ENCODE assay signal across 1 cellular context in genomic region chr2:70553334-70553583, GRCh38.
TF ChIP-seq lines count a peak whose summit lies in the region.

No MANE protein-coding gene starts in this region.

TF ChIP-seq in HepG2, 621 proteins besides CTCF, POLR2A, EP300 and RAD21 (continued from another document and continues in another):
- no peak for TF ChIP-seq HNF1A (IDR thresholded peaks at IDR 0.05; ENCODE audit: low read depth)
- TF ChIP-seq HNF1A (CRISPR knock-in tag; IDR thresholded peaks at IDR 0.05; ENCODE audit: borderline replicate concordance) = 0 out of 2 replicates have a peak, but pooled peaks have one; percentile 4
- TF ChIP-seq SOX13 (IDR thresholded peaks at IDR 0.05) = no peak
- no peak for TF ChIP-seq SOX13 (CRISPR knock-in tag; conservative IDR thresholded peaks at IDR 0.05 in 1 of 2, IDR thresholded peaks at IDR 0.05 in 1 of 2)
- no peak for TF ChIP-seq DRAP1 (CRISPR knock-in tag; IDR thresholded peaks at IDR 0.05)
- no peak for TF ChIP-seq SMARCC2 (IDR thresholded peaks at IDR 0.05)
- no peak for TF ChIP-seq TBL1XR1 (IDR thresholded peaks at IDR 0.05; ENCODE audit: borderline replicate concordance, low read length, partially characterized antibody)
- TF ChIP-seq ZBTB37 (CRISPR knock-in tag; IDR thresholded peaks at IDR 0.05) = no peak
- no peak for TF ChIP-seq PITX1 (CRISPR knock-in tag; IDR thresholded peaks at IDR 0.05)
- TF ChIP-seq NFE2L2 (IDR thresholded peaks at IDR 0.05; ENCODE audit: low read length) = no peak
- 0 out of 2 replicates have a peak, but pooled peaks have one; percentile 4 for TF ChIP-seq ZBTB38 (CRISPR knock-in tag; IDR thresholded peaks at IDR 0.05)
- TF ChIP-seq RAD51 (IDR thresholded peaks at IDR 0.05; ENCODE audit: borderline replicate concordance) = no peak
- no peak for TF ChIP-seq ZNF784 (CRISPR knock-in tag; IDR thresholded peaks at IDR 0.05; ENCODE audit: borderline replicate concordance)
- no peak for TF ChIP-seq ISX (CRISPR knock-in tag; conservative IDR thresholded peaks at IDR 0.05)
- TF ChIP-seq ZNF883 (CRISPR knock-in tag; IDR thresholded peaks at IDR 0.05; ENCODE audit: not compliant biosample characterization) = no peak
- TF ChIP-seq FOXM1 (CRISPR knock-in tag; IDR thresholded peaks at IDR 0.05) = no peak
- no peak for TF ChIP-seq ZNF3 (CRISPR knock-in tag; IDR thresholded peaks at IDR 0.05)
- no peak for TF ChIP-seq NBN (conservative IDR thresholded peaks at IDR 0.05)
- peak; percentile 79; the same call in 1 of the 2 replicates for TF ChIP-seq ZNF737 (CRISPR knock-in tag; IDR thresholded peaks at IDR 0.05; ENCODE audit: borderline replicate concordance)
- TF ChIP-seq ISL2 (CRISPR knock-in tag; IDR thresholded peaks at IDR 0.05) = no peak
- TF ChIP-seq DR1 (CRISPR knock-in tag; IDR thresholded peaks at IDR 0.05) = no peak
- TF ChIP-seq TP53 (CRISPR knock-in tag; conservative IDR thresholded peaks at IDR 0.05) = no peak
- no peak for TF ChIP-seq ZNF138 (CRISPR knock-in tag; IDR thresholded peaks at IDR 0.05; ENCODE audit: low read depth)
- 0 out of 2 replicates have a peak, but pooled peaks have one; percentile 35 for TF ChIP-seq ZNF296 (CRISPR knock-in tag; conservative IDR thresholded peaks at IDR 0.05)
- TF ChIP-seq ZNF674 (CRISPR knock-in tag; IDR thresholded peaks at IDR 0.05; ENCODE audit: low read depth) = no peak
- TF ChIP-seq KDM5B (CRISPR knock-in tag; IDR thresholded peaks at IDR 0.05; ENCODE audit: borderline replicate concordance) = peak; percentile 83
- no peak for TF ChIP-seq IKZF4 (CRISPR knock-in tag; IDR thresholded peaks at IDR 0.05; ENCODE audit: borderline replicate concordance, low read depth, not compliant biosample characterization)
- no peak for TF ChIP-seq ZNF740 (CRISPR knock-in tag; IDR thresholded peaks at IDR 0.05)
- peak; percentile 66; the same call in 1 of the 2 replicates for TF ChIP-seq ZNF430 (CRISPR knock-in tag; IDR thresholded peaks at IDR 0.05)
- TF ChIP-seq ZNF83 (CRISPR knock-in tag; IDR thresholded peaks at IDR 0.05; ENCODE audit: borderline replicate concordance) = no peak
- TF ChIP-seq AFF4 (CRISPR knock-in tag; IDR thresholded peaks at IDR 0.05) = no peak
- TF ChIP-seq ZNF615 (CRISPR knock-in tag; IDR thresholded peaks at IDR 0.05; ENCODE audit: borderline replicate concordance) = no peak
- TF ChIP-seq KAT2B (IDR thresholded peaks at IDR 0.05; ENCODE audit: borderline replicate concordance, low read depth, low read length) = no peak
- no peak; the same call in 1 of the 2 replicates for TF ChIP-seq ZNF766 (CRISPR knock-in tag; IDR thresholded peaks at IDR 0.05; ENCODE audit: borderline replicate concordance)
- TF ChIP-seq MATR3 (CRISPR knock-in tag; IDR thresholded peaks at IDR 0.05) = no peak
- no peak for TF ChIP-seq ZNF704 (CRISPR knock-in tag; IDR thresholded peaks at IDR 0.05; ENCODE audit: borderline replicate concordance)
- TF ChIP-seq NR2C2 (CRISPR knock-in tag; IDR thresholded peaks at IDR 0.05; ENCODE audit: borderline replicate concordance) = peak; percentile 31; the same call in 1 of the 2 replicates
- TF ChIP-seq ZNF547 (CRISPR knock-in tag; IDR thresholded peaks at IDR 0.05) = no peak
- TF ChIP-seq HNRNPLL (IDR thresholded peaks at IDR 0.05; ENCODE audit: low read depth, low read length, poor library complexity, severe bottlenecking) = no peak
- TF ChIP-seq ZNF672 (CRISPR knock-in tag; IDR thresholded peaks at IDR 0.05) = no peak
- TF ChIP-seq ZNF407 (CRISPR knock-in tag; IDR thresholded peaks at IDR 0.05; ENCODE audit: not compliant biosample characterization) = no peak
- TF ChIP-seq U2AF2 (IDR thresholded peaks at IDR 0.05; ENCODE audit: low read depth, low read length) = no peak
- peak; percentile 73; the same call in 1 of the 2 replicates for TF ChIP-seq TOPORS (CRISPR knock-in tag; IDR thresholded peaks at IDR 0.05)
